ENCODE assay signal across 20 cellular contexts in genomic region chr2:182982934-182983333, GRCh38. TPM values are rescaled to one million over a fixed set of nuclear protein-coding genes. Genes with fewer than 3 reads are reported as not detected.
DNase-seq lines count a peak whose midpoint lies in the region; ATAC-seq, FAIRE-seq and TF ChIP-seq lines count a peak whose summit lies in the region.
"Had no signal": no experiment of that assay in that cellular context is flagged by ENCODE, and none has a peak within 500 bp of the region (broad histone marks: within the 10 kb centered on the region; RNA-seq: fewer than 3 reads in every experiment).

No MANE protein-coding gene starts in this region.

- DNase-seq in HepG2 (ENCODE audit: low spot score) (no peak), right lobe of liver (no peak), OCI-LY7 (ENCODE audit: low spot score) (no peak), H1 (ENCODE audit: low read depth in 1 of 2, low spot score in 2 of 2) (no peak), GDM1 (lab: John Stamatoyannopoulos, UW) (no peak), small intestine (no peak)
- no peak for DNase-seq in activated naive CD4-positive, alpha-beta T cell treated with anti-CD3 and anti-CD28 coated beads for 36 hours
- DNase-seq: 8988T; C1 segment of cervical spinal cord; Calu3; CD4-positive, alpha-beta memory T cell; COR-L47; DMS53; DMS79 treated with DMSO at 0.1 percent for 48 hours; GM23248; HFFc6 had no signal

- no peak overlapping the region for H4K91ac ChIP-seq in H1 (replicated peaks; ENCODE audit: insufficient read length, low read length)

- H3K4me1 Mint-ChIP-seq in activated naive CD4-positive, alpha-beta T cell treated with anti-CD3 and anti-CD28 coated beads for 36 hours (ENCODE audit: low read depth), result no peaks in the 10 kb centered on the region
- H3K4me1 Mint-ChIP-seq: CD4-positive, alpha-beta memory T cell had no signal

- no peaks in the 10 kb centered on the region for H3K9me2 ChIP-seq in OCI-LY7 (ENCODE audit: insufficient read depth, low read length)

- no peak overlapping the region for H3K56ac ChIP-seq in H1 (replicated peaks; ENCODE audit: insufficient read length, low read depth, low read length)

- H3K4me1 ChIP-seq in HepG2 (ENCODE audit: insufficient read depth, low read length), result no peaks in the 10 kb centered on the region
- H3K4me1 ChIP-seq in right lobe of liver, result no peaks in the 10 kb centered on the region
- H3K4me1 ChIP-seq in OCI-LY7 (ENCODE audit: insufficient read depth, low read length, poor library complexity, severe bottlenecking), result peaks cover 13% of the 10 kb centered on the region
- no peaks in the 10 kb centered on the region for H3K4me1 ChIP-seq in H1 (replicated peaks in 1 of 4; ENCODE audit: control insufficient read depth in 3 of 4, insufficient read depth in 4 of 4, low read length in 3 of 4)
- H3K4me1 ChIP-seq in small intestine (ENCODE audit: control insufficient read depth in 2 of 2, insufficient read depth in 1 of 2, low read depth in 1 of 2, low read length in 1 of 2), result no peaks in the 10 kb centered on the region
- H3K4me1 ChIP-seq: HAP-1 had no signal

- H3K4me2 ChIP-seq in HepG2 (ENCODE audit: low read depth, low read length) (no peak overlapping the region), OCI-LY7 (ENCODE audit: low read length) (no peak overlapping the region), H1 (ENCODE audit: insufficient read depth in 1 of 2, low read depth in 2 of 2, low read length in 2 of 2) (no peak overlapping the region)

- no peak overlapping the region for H2AK5ac ChIP-seq in H1 (ENCODE audit: low read depth, low read length)

- H2BK15ac ChIP-seq in H1 (ENCODE audit: low read length), result no peak overlapping the region

- no peak overlapping the region for H2BK20ac ChIP-seq in H1 (ENCODE audit: low read length)

- H2BK12ac ChIP-seq in H1 (ENCODE audit: low read depth, low read length), result no peak overlapping the region

- ATAC-seq in HepG2 (no peak), right lobe of liver (no peak)
- ATAC-seq: GM12878 had no signal

- in situ Hi-C loops in HepG2 (cut with HindIII; ENCODE audit: extremely low pct_ligation_motif_present, low pct_unique_long_range_greater_than_20kb), result no loop called here

- CTCF ChIA-PET in HepG2 (lab: Yijun Ruan, JAX; ENCODE audit: low intra/inter-chr PET ratio, low total read pairs), result no interaction called here
- CTCF ChIA-PET in OCI-LY7 (lab: Charles Lee; ENCODE audit: unreplicated experiment), result no interaction called here
- CTCF ChIA-PET in H1 (lab: Charles Lee; ENCODE audit: partially characterized antibody), result interaction anchor here (0.6 to 5.7 kb wide), 7 partner anchors 13 to 224 kb away, joined by 3 to 65 read pairs (median 4); no protein-coding TSS in a partner anchor
- CTCF ChIA-PET in activated naive CD4-positive, alpha-beta T cell treated with anti-CD3 and anti-CD28 coated beads for 36 hours (lab: Charles Lee), result no interaction called here

- H3K27me3 Mint-ChIP-seq in activated naive CD4-positive, alpha-beta T cell treated with anti-CD3 and anti-CD28 coated beads for 36 hours (ENCODE audit: low read depth), result no peaks in the 10 kb centered on the region
- H3K27me3 Mint-ChIP-seq: CD4-positive, alpha-beta memory T cell had no signal

- 55% methylated on average over 2 of the region's 2 CpGs for WGBS in HepG2 (ENCODE audit: low lambda C conversion rate)
- 54% methylated on average over 2 of the region's 2 CpGs for WGBS in right lobe of liver (ENCODE audit: insufficient coverage, low coverage, low lambda C conversion rate, missing lambda C conversion rate)
- 68% methylated on average over 2 of the region's 2 CpGs; no CpG with 5 or more reads in 1 of the 2 experiments for WGBS in H1 (ENCODE audit: extremely low coverage in 1 of 2, insufficient coverage in 1 of 2, insufficient read length in 1 of 2, insufficient replicate concordance in 2 of 2, low coverage in 1 of 2, low lambda C conversion rate in 2 of 2, missing lambda C conversion rate in 1 of 2), 2 experiments
- 59 to 63% (median 61%) methylated on average over 2 of the region's 2 CpGs for WGBS in small intestine, 3 donors

- no peak overlapping the region for H4K8ac ChIP-seq in H1 (ENCODE audit: extremely low read depth, insufficient read depth, low read length)

- H3K27ac Mint-ChIP-seq in activated naive CD4-positive, alpha-beta T cell treated with anti-CD3 and anti-CD28 coated beads for 36 hours, result no peak overlapping the region
- H3K27ac Mint-ChIP-seq: CD4-positive, alpha-beta memory T cell; HFFc6 had no signal

- no peak overlapping the region for H3K14ac ChIP-seq in H1 (ENCODE audit: insufficient read length)

- TF ChIP-seq RAD21 in HepG2 (CRISPR knock-in tag; IDR thresholded peaks at IDR 0.05), result no peak
- TF ChIP-seq RAD21 in H1 (IDR thresholded peaks at IDR 0.05 in 1 of 2, conservative IDR thresholded peaks at IDR 0.05 in 1 of 2; ENCODE audit: low read depth in 2 of 2, low read length in 2 of 2), result no peak

- POLR2A ChIA-PET in HepG2 (lab: Yijun Ruan, JAX), result no interaction called here
- POLR2A ChIA-PET in OCI-LY7 (lab: Charles Lee), result no interaction called here
- POLR2A ChIA-PET in H1 (lab: Charles Lee; ENCODE audit: partially characterized antibody), result no interaction called here

- BruUV-seq in HepG2 (replicated peaks; lab: Mats Ljungman, UMichigan) (no TSS peak), OCI-LY7 (replicated peaks; lab: Mats Ljungman, UMichigan) (no TSS peak)

- H3K9me3 ChIP-seq in HepG2 (ENCODE audit: low read length) (no peaks in the 10 kb centered on the region), right lobe of liver (no peaks in the 10 kb centered on the region), OCI-LY7 (ENCODE audit: low read length) (no peaks in the 10 kb centered on the region), H1 (ENCODE audit: insufficient read depth in 2 of 2, low read depth in 1 of 2, low read length in 1 of 2) (no peaks in the 10 kb centered on the region), small intestine (ENCODE audit: control insufficient read depth, low read depth) (no peaks in the 10 kb centered on the region)
- H3K9me3 ChIP-seq: HAP-1 had no signal

- no peak for FAIRE-seq in HepG2 (lab: Jason Lieb, UNC)
- FAIRE-seq in H1 (lab: Jason Lieb, UNC), result no peak
- no peak for FAIRE-seq in small intestine (lab: Jason Lieb, UNC)
- FAIRE-seq: GM12878, GM19239, H54 had no signal

- no peak overlapping the region for H4K5ac ChIP-seq in H1 (ENCODE audit: insufficient read length, low read depth, low read length)

- TF ChIP-seq EP300 in HepG2 (IDR thresholded peaks at IDR 0.05; ENCODE audit: low read depth in 2 of 2, low read length in 2 of 2) (no peak), HepG2 (CRISPR knock-in tag; IDR thresholded peaks at IDR 0.05; ENCODE audit: borderline replicate concordance) (no peak), H1 (IDR thresholded peaks at IDR 0.05; ENCODE audit: borderline replicate concordance in 1 of 2, low read depth in 2 of 2, low read length in 2 of 2) (no peak)

- H3K79me2 ChIP-seq in HepG2 (ENCODE audit: insufficient read depth, low read length) (no peaks in the 10 kb centered on the region), OCI-LY7 (ENCODE audit: insufficient read depth, low read depth, low read length) (no peaks in the 10 kb centered on the region), H1 (ENCODE audit: control insufficient read depth in 1 of 2, insufficient read depth in 2 of 2, low read length in 2 of 2) (no peaks in the 10 kb centered on the region)

- H3K27ac ChIP-seq in HepG2 (ENCODE audit: extremely low read length, insufficient read depth, low read length) (no peak overlapping the region), right lobe of liver (no peak overlapping the region), OCI-LY7 (ENCODE audit: low read depth, low read length, poor library complexity, severe bottlenecking) (no peak overlapping the region), H1 (ENCODE audit: low read depth, low read length) (no peak overlapping the region), small intestine (ENCODE audit: low read depth in 1 of 2, low read length in 1 of 2) (no peak overlapping the region)
- H3K27ac ChIP-seq: GM23248 had no signal

- peaks cover 3% of the 10 kb centered on the region for H3K36me3 Mint-ChIP-seq in activated naive CD4-positive, alpha-beta T cell treated with anti-CD3 and anti-CD28 coated beads for 36 hours (ENCODE audit: low read depth)

- no peak for TF ChIP-seq CTCF in HepG2 (CRISPR knock-in tag; IDR thresholded peaks at IDR 0.05)
- TF ChIP-seq CTCF in right lobe of liver (IDR thresholded peaks at IDR 0.05), result no peak
- TF ChIP-seq CTCF in OCI-LY7 (conservative IDR thresholded peaks at IDR 0.05; ENCODE audit: low read length), result no peak
- TF ChIP-seq CTCF in H1 (IDR thresholded peaks at IDR 0.05; ENCODE audit: control extremely low read depth in 1 of 3, insufficient read depth in 1 of 3, low read depth in 1 of 3, low read length in 3 of 3), result no peak

- H3K9me3 Mint-ChIP-seq in activated naive CD4-positive, alpha-beta T cell treated with anti-CD3 and anti-CD28 coated beads for 36 hours, result no peaks in the 10 kb centered on the region
- H3K9me3 Mint-ChIP-seq: CD4-positive, alpha-beta memory T cell; HFFc6 had no signal

- H3K18ac ChIP-seq in H1 (ENCODE audit: extremely low read depth, low read length), result no peak overlapping the region

- H3K79me1 ChIP-seq in H1 (ENCODE audit: low read depth, low read length), result no peaks in the 10 kb centered on the region

- H3K23ac ChIP-seq in H1 (ENCODE audit: insufficient read length), result no peak overlapping the region

- no peak overlapping the region for H2BK120ac ChIP-seq in H1 (replicated peaks; ENCODE audit: low read depth, low read length)

- H3K4me3 Mint-ChIP-seq in activated naive CD4-positive, alpha-beta T cell treated with anti-CD3 and anti-CD28 coated beads for 36 hours, result no peak overlapping the region
- H3K4me3 Mint-ChIP-seq: CD4-positive, alpha-beta memory T cell; HFFc6 had no signal

- H3K4ac ChIP-seq in H1 (replicated peaks; ENCODE audit: insufficient read length, low read depth, low read length), result no peak overlapping the region

- no peaks in the 10 kb centered on the region for H3K23me2 ChIP-seq in H1 (ENCODE audit: low read depth, low read length)

- H3K9ac ChIP-seq in HepG2 (ENCODE audit: insufficient read depth, low read depth, low read length) (no peak overlapping the region), H1 (replicated peaks in 1 of 4; ENCODE audit: extremely low read depth in 1 of 4, low read depth in 3 of 4, low read length in 3 of 4) (no peak overlapping the region)
- H3K9ac ChIP-seq: GM23248 had no signal

- H3K27me3 ChIP-seq in HepG2 (ENCODE audit: control insufficient read depth in 1 of 2, insufficient read depth in 2 of 2, low read length in 2 of 2) (no peaks in the 10 kb centered on the region), right lobe of liver (no peaks in the 10 kb centered on the region), H1 (replicated peaks in 1 of 4; ENCODE audit: control insufficient read depth in 3 of 4, extremely low read depth in 1 of 4, insufficient read depth in 3 of 4, low read length in 3 of 4) (no peaks in the 10 kb centered on the region), small intestine (ENCODE audit: control insufficient read depth in 2 of 2, insufficient read depth in 2 of 2, low read length in 2 of 2) (no peaks in the 10 kb centered on the region)

- H4K20me1 ChIP-seq in HepG2 (ENCODE audit: insufficient read depth, low read length), result no peaks in the 10 kb centered on the region
- H4K20me1 ChIP-seq in OCI-LY7 (ENCODE audit: insufficient read depth, low read length), result no peaks in the 10 kb centered on the region
- H4K20me1 ChIP-seq in H1 (replicated peaks in 1 of 2; ENCODE audit: control insufficient read depth in 1 of 2, insufficient read depth in 2 of 2, low read length in 2 of 2), result peaks cover 0 to 1% of the 10 kb centered on the region in 2 experiments

- no peak overlapping the region for H2BK5ac ChIP-seq in H1 (ENCODE audit: low read depth, low read length)

- TF ChIP-seq POLR2A in HepG2 (IDR thresholded peaks at IDR 0.05; ENCODE audit: insufficient read depth in 1 of 2, low read depth in 2 of 2, low read length in 2 of 2) (no peak), right lobe of liver (IDR thresholded peaks at IDR 0.05) (no peak), H1 (IDR thresholded peaks at IDR 0.05; ENCODE audit: control extremely low read depth in 1 of 2, low read depth in 2 of 2, low read length in 2 of 2) (no peak)

- H3K36me3 ChIP-seq in HepG2 (replicated peaks in 1 of 2; ENCODE audit: control insufficient read depth in 1 of 2, insufficient read depth in 2 of 2, low read length in 2 of 2) (peaks cover 6 to 54% of the 10 kb centered on the region in 2 experiments; a peak in 4 of 5 replicates), right lobe of liver (peaks cover 0 to 10% (median 4%) of the 10 kb centered on the region in 4 donors), OCI-LY7 (ENCODE audit: insufficient read depth, low read length) (no peaks in the 10 kb centered on the region), H1 (ENCODE audit: control insufficient read depth in 2 of 4, insufficient read depth in 4 of 4, low read length in 3 of 4) (peaks cover 2 to 70% (median 25%) of the 10 kb centered on the region in 4 experiments; a peak in 6 of 8 replicates), small intestine (ENCODE audit: control insufficient read depth in 2 of 2, insufficient read depth in 2 of 2, low read length in 2 of 2) (no peaks in the 10 kb centered on the region)

- H2AFZ ChIP-seq in HepG2 (ENCODE audit: low read length) (no peak overlapping the region), OCI-LY7 (ENCODE audit: low read length) (peak overlapping the region; percentile 3; the same call in 1 of the 2 replicates), H1 (ENCODE audit: low read length) (no peak overlapping the region)
- H2AFZ ChIP-seq: GM23248 had no signal

- no peak overlapping the region for H3K4me3 ChIP-seq in HepG2 (replicated peaks in 1 of 3; ENCODE audit: insufficient read depth in 1 of 3, low read depth in 2 of 3, low read length in 3 of 3)
- no peak overlapping the region for H3K4me3 ChIP-seq in right lobe of liver
- no peak overlapping the region for H3K4me3 ChIP-seq in OCI-LY7 (ENCODE audit: low read depth, low read length, poor library complexity, severe bottlenecking)
- H3K4me3 ChIP-seq in H1 (ENCODE audit: extremely low read depth in 1 of 4, insufficient read depth in 2 of 4, low read depth in 3 of 4, low read length in 4 of 4), result no peak overlapping the region
- H3K4me3 ChIP-seq in small intestine (ENCODE audit: low read depth in 1 of 2, low read length in 2 of 2), result no peak overlapping the region
- H3K4me3 ChIP-seq: GM12878, GM23248, HAP-1 had no signal

- intact Hi-C loops in HepG2 (cut with micrococcal nuclease; ENCODE audit: unreplicated experiment) (no loop called here), right lobe of liver (cut with DNase I) (loop anchor here in 1 of 2 donors (10.0 kb wide), 1 partner anchor 218 kb away; no protein-coding TSS in a partner anchor), OCI-LY7 (cut with micrococcal nuclease; ENCODE audit: unreplicated experiment) (no loop called here)
- intact Hi-C loops in activated naive CD4-positive, alpha-beta T cell treated with anti-CD3 and anti-CD28 coated beads for 36 hours (cut with micrococcal nuclease), result no loop called here

RNA-seq across cellular contexts. Expression of gene NCKAP1, which starts 55.3 kb away (rescaled TPM):
- 96.3 and 160 TPM in 2 replicates for total RNA-seq in HepG2 (2016; rRNA removed; fragmentation: Illumina TruSeq; extraction: Trizol)
- 20.2 and 23.9 TPM in 2 replicates for total RNA-seq in HepG2 (2016; cell fraction: cytosol; rRNA removed; fragmentation: Illumina TruSeq; extraction: Trizol; ENCODE audit: low read depth)
- 89.4 and 158 TPM in 2 replicates for total RNA-seq in HepG2 (2016; cell fraction: insoluble cytoplasmic fraction; rRNA removed; fragmentation: Illumina TruSeq; extraction: Trizol)
- total RNA-seq in HepG2 (2016; cell fraction: membrane; rRNA removed; fragmentation: Illumina TruSeq; extraction: Trizol), result 91.7 and 92.2 TPM in 2 replicates
- 100 and 105 TPM in 2 replicates for total RNA-seq in HepG2 (2016; cell fraction: nucleus; rRNA removed; fragmentation: Illumina TruSeq; extraction: Trizol)
- 59.0 and 72.1 TPM in 2 replicates for polyA plus RNA-seq in HepG2 (2011; rRNA removed)
- 49.9 and 69.1 TPM in 2 replicates for polyA plus RNA-seq in HepG2 (2011; cell fraction: cytosol; rRNA removed)
- polyA plus RNA-seq in HepG2 (2011; cell fraction: nucleus; rRNA removed), result 30.3 and 33.5 TPM in 2 replicates
- polyA plus RNA-seq in HepG2 (2012), result 70.3 and 73.4 TPM in 2 replicates
- 8.8 and 9.0 TPM in 2 replicates for polyA plus RNA-seq in HepG2 (2016; cell fraction: cytosol; fragmentation: Illumina TruSeq; extraction: Trizol; ENCODE audit: low read depth)
- 118 and 121 TPM in 2 replicates for polyA plus RNA-seq in HepG2 (2016; cell fraction: insoluble cytoplasmic fraction; fragmentation: Illumina TruSeq; extraction: Trizol; ENCODE audit: low read depth)
- polyA plus RNA-seq in HepG2 (2016; cell fraction: membrane; fragmentation: Illumina TruSeq; extraction: Trizol; ENCODE audit: low read depth), result 34.3 and 37.5 TPM in 2 replicates
- polyA plus RNA-seq in HepG2 (2016; cell fraction: nucleus; fragmentation: Illumina TruSeq; extraction: Trizol; ENCODE audit: insufficient read depth, low read depth), result 82.2 and 99.4 TPM in 2 replicates
- 34.6 and 53.5 TPM in 2 replicates for polyA minus RNA-seq in HepG2 (2011; rRNA and poly(A)+ RNA removed; ENCODE audit: low replicate concordance)
- polyA minus RNA-seq in HepG2 (2011; cell fraction: cytosol; rRNA and poly(A)+ RNA removed), result 60.0 and 71.9 TPM in 2 replicates
- polyA minus RNA-seq in HepG2 (2011; cell fraction: nucleus; rRNA and poly(A)+ RNA removed), result 145 and 163 TPM in 2 replicates
- total RNA-seq in right lobe of liver, result 10 to 100 TPM; 31.9 to 50.3 (median 43.3) TPM
- total RNA-seq in OCI-LY7 (2014; rRNA removed; shearing (Covaris generic)), result 0.06 TPM in 1 of 2 replicates, not detected in the other
- total RNA-seq in OCI-LY7 (2022), result 0.55 and 1.7 TPM in 2 replicates
- total RNA-seq in H1 (2021; fragmentation: NEBNext Ultra II Directional; extraction: Animal tissue kit (Norgen Biotek cat#: 25700)), result 153 and 173 TPM in 2 replicates
- 48.5 and 90.8 TPM in 2 replicates for polyA plus RNA-seq in H1 (2011; rRNA removed)
- 86.9 TPM for polyA plus RNA-seq in H1 (2011; cell fraction: cytosol; rRNA removed)
- 26.9 TPM for polyA plus RNA-seq in H1 (2011; cell fraction: nucleus; rRNA removed)
- polyA plus RNA-seq in H1 (2012, experiment 1 of 2), result 70.8 to 102 TPM (median 91.1 TPM) in 4 replicates
- 7.8 TPM for polyA plus RNA-seq in H1 (2012, experiment 2 of 2)
- 71.3 TPM for polyA plus RNA-seq in H1 (2013, experiment 1 of 2)
- polyA plus RNA-seq in H1 (2013, experiment 2 of 2), result 74.7 TPM
- polyA minus RNA-seq in H1 (2011; rRNA and poly(A)+ RNA removed), result 126 and 193 TPM in 2 replicates
- polyA minus RNA-seq in H1 (2011; cell fraction: cytosol; rRNA and poly(A)+ RNA removed), result 68.0 TPM
- polyA minus RNA-seq in H1 (2011; cell fraction: nucleus; rRNA and poly(A)+ RNA removed), result 138 TPM
- 10 to 100 TPM; 60.3 to 81.4 (median 61.6) TPM for polyA plus RNA-seq in small intestine
- total RNA-seq in activated naive CD4-positive, alpha-beta T cell treated with anti-CD3 and anti-CD28 coated beads for 36 hours, result 10 to 100 TPM; 10.6 to 11.9 TPM

Comparison
In these comparisons a context has a peak if more than half of its experiments do, and no peak if none do; other contexts are left out.
1. RNA of gene NCKAP1, which starts 55.3 kb away (total RNA-seq): 153 to 173 TPM in H1, 20.2 to 160 TPM in HepG2, 31.9 to 50.3 TPM in right lobe of liver and 10.6 to 11.9 TPM in activated naive CD4-positive, alpha-beta T cell treated with anti-CD3 and anti-CD28 coated beads for 36 hours; 0.06 to 1.7 TPM in OCI-LY7; every median in the first group is over 4 times any median in the second.
2. Of the 41 proteins assayed by ChIP-seq in both HepG2 and H1: peak only in HepG2: none; only in H1: none; in both: MAFK; in neither: 40.